14 cellular contexts compared by ENCODE assay signal in the genomic region with DNA sequence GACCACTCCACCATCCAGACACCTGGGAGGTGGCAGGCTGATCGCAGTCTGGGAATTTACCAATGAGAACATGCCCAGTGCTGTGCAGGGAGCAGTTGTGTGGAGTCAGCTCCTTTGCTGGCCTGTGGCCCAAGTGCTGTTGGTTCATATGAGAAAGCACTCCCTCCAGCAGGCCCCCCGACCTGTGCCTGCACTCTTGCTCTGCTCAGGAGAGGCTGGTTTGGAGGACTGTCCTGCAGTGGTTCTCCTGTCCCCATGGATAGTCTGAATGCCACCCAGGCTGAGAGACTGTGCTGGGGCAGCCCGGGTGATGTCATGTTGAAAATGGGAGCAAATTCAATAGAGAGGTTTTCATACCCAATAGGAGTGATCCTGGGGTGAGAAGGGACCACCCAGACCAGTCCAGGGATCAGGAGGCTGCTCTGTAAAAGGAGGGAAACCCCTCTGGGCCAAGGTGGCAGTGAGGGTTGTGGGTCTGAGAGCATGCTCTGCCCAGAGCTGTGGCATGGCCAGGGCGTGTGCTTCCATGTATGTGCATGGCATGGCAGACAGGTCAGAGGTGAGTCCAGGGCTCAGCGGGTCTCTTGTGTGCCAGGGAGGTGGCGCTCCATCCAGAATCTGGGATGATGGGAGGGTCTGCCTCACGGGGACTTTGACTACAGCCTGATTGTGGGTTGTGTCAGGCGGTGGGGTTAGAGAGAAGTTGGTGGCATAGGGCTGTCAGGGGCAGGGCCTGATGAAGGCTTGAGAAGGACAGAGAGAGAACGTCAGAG. TPM values are rescaled to one million over a fixed set of nuclear protein-coding genes. Genes with fewer than 3 reads are reported as not detected.
DNase-seq lines count a peak whose midpoint lies in the region; TF ChIP-seq lines count a peak whose summit lies in the region.
"Had no signal": no experiment of that assay in that cellular context is flagged by ENCODE, and none has a peak within 500 bp of the region (broad histone marks: within the 10 kb centered on the region; RNA-seq: fewer than 3 reads in every experiment).

No MANE protein-coding gene starts in this region.

- H4K5ac ChIP-seq in mesendoderm (ENCODE audit: low read length) = no peak overlapping the region

- no peak overlapping the region for H3K4me3 ChIP-seq in neuronal stem cell (ENCODE audit: low read length in 2 of 2)
- H3K4me3 ChIP-seq in suprapubic skin = no peak overlapping the region
- no peak overlapping the region for H3K4me3 ChIP-seq in mesendoderm (ENCODE audit: low read length)
- H3K4me3 ChIP-seq: BLaER1 treated with 17β-estradiol and CSF1 and Interleukin-3, amounts not matched to agents 10 nM and 100 nM had no signal

- no peak overlapping the region for H3K4me2 ChIP-seq in neuronal stem cell (ENCODE audit: insufficient read depth, low read length, poor library complexity, severe bottlenecking)
- no peak overlapping the region for H3K4me2 ChIP-seq in mesendoderm (ENCODE audit: low read length)
- H3K4me2 ChIP-seq: BLaER1 treated with 17β-estradiol and CSF1 and Interleukin-3, amounts not matched to agents 10 nM and 100 nM had no signal

- H2BK120ac ChIP-seq in neuronal stem cell (ENCODE audit: low read depth, low read length) = no peak overlapping the region
- no peak overlapping the region for H2BK120ac ChIP-seq in mesendoderm (ENCODE audit: low read depth, low read length)

- no CpG with 5 or more reads among the region's 9 CpGs for WGBS in neuronal stem cell (ENCODE audit: extremely low coverage in 2 of 2, insufficient read length in 2 of 2, insufficient replicate concordance in 1 of 2), 2 donors
- 85% methylated on average over 9 of the region's 9 CpGs for WGBS in suprapubic skin
- no CpG with 5 or more reads among the region's 9 CpGs for WGBS in mesendoderm (ENCODE audit: extremely low coverage, insufficient coverage, low lambda C conversion rate)

- H3K4me3 Mint-ChIP-seq in activated T-cell treated with anti-CD3 and anti-CD28 coated beads, Interleukin-2, amount 50 U/mL, for 24 hours = no peak overlapping the region
- H3K4me3 Mint-ChIP-seq in glutamatergic neuron (ENCODE audit: unreplicated experiment) = peak overlapping the region; percentile 57
- H3K4me3 Mint-ChIP-seq: CD4-positive, CD25-positive, alpha-beta regulatory T cell; HFFc6 had no signal

- H3K27ac Mint-ChIP-seq in activated T-cell treated with anti-CD3 and anti-CD28 coated beads, Interleukin-2, amount 50 U/mL, for 24 hours = no peak overlapping the region
- peak overlapping the region; percentile 22 for H3K27ac Mint-ChIP-seq in glutamatergic neuron (ENCODE audit: unreplicated experiment)
- H3K27ac Mint-ChIP-seq: CD4-positive, CD25-positive, alpha-beta regulatory T cell; HFFc6 had no signal

- H3K14ac ChIP-seq in neuronal stem cell (ENCODE audit: low read length) = no peak overlapping the region

- no peak overlapping the region for H2BK5ac ChIP-seq in neuronal stem cell (ENCODE audit: low read length)
- no peak overlapping the region for H2BK5ac ChIP-seq in mesendoderm (ENCODE audit: low read length)

- H3K36me3 Mint-ChIP-seq in activated T-cell treated with anti-CD3 and anti-CD28 coated beads, Interleukin-2, amount 50 U/mL, for 24 hours (ENCODE audit: low read depth) = no peaks in the 10 kb centered on the region
- H3K36me3 Mint-ChIP-seq in glutamatergic neuron (ENCODE audit: unreplicated experiment) = no peaks in the 10 kb centered on the region
- H3K36me3 Mint-ChIP-seq: CD4-positive, CD25-positive, alpha-beta regulatory T cell had no signal

- no peaks in the 10 kb centered on the region for H3K36me3 ChIP-seq in neuronal stem cell (replicated peaks in 1 of 2; ENCODE audit: control insufficient read depth in 2 of 2, insufficient read depth in 2 of 2, low read length in 2 of 2)
- no peaks in the 10 kb centered on the region for H3K36me3 ChIP-seq in suprapubic skin
- H3K36me3 ChIP-seq in mesendoderm (ENCODE audit: control insufficient read depth, insufficient read depth, low read length) = no peaks in the 10 kb centered on the region
- H3K36me3 ChIP-seq: BLaER1 treated with 17β-estradiol and CSF1 and Interleukin-3, amounts not matched to agents 10 nM and 100 nM had no signal

- no peak overlapping the region for H4K91ac ChIP-seq in neuronal stem cell (ENCODE audit: low read depth, low read length, poor library complexity)

- H3K4me1 Mint-ChIP-seq in activated T-cell treated with anti-CD3 and anti-CD28 coated beads, Interleukin-2, amount 50 U/mL, for 24 hours (ENCODE audit: low read depth) = no peaks in the 10 kb centered on the region
- H3K4me1 Mint-ChIP-seq in glutamatergic neuron (ENCODE audit: low read depth, unreplicated experiment) = peaks cover 56% of the 10 kb centered on the region
- H3K4me1 Mint-ChIP-seq: CD4-positive, CD25-positive, alpha-beta regulatory T cell had no signal

- H3K4me1 ChIP-seq in neuronal stem cell (ENCODE audit: control insufficient read depth in 2 of 2, insufficient read depth in 1 of 2, low read depth in 1 of 2, low read length in 2 of 2) (peaks cover 0 to 12% of the 10 kb centered on the region in 2 donors), suprapubic skin (no peaks in the 10 kb centered on the region), mesendoderm (ENCODE audit: control insufficient read depth, low read depth, low read length) (peaks cover 6% of the 10 kb centered on the region)

- H2BK12ac ChIP-seq in neuronal stem cell (ENCODE audit: low read length) = peak overlapping the region; percentile 68

- H2BK15ac ChIP-seq in neuronal stem cell (ENCODE audit: low read length) (no peak overlapping the region), mesendoderm (replicated peaks; ENCODE audit: low read depth) (no peak overlapping the region)

- no peak overlapping the region for H3K23ac ChIP-seq in neuronal stem cell (ENCODE audit: low read depth, low read length, poor library complexity)
- H3K23ac ChIP-seq in mesendoderm (ENCODE audit: low read length) = no peak overlapping the region

- H4K8ac ChIP-seq in neuronal stem cell (ENCODE audit: low read depth, low read length) (no peak overlapping the region), mesendoderm (ENCODE audit: low read depth, low read length) (no peak overlapping the region)

- H3K9ac ChIP-seq in neuronal stem cell (ENCODE audit: low read depth, low read length, poor library complexity) (no peak overlapping the region), mesendoderm (ENCODE audit: low read length) (no peak overlapping the region)
- H3K9ac ChIP-seq: BLaER1 treated with 17β-estradiol and CSF1 and Interleukin-3, amounts not matched to agents 10 nM and 100 nM had no signal

- no peaks in the 10 kb centered on the region for H3K79me2 ChIP-seq in mesendoderm (ENCODE audit: control insufficient read depth, insufficient read depth, low read length)

- no peak overlapping the region for H2AK5ac ChIP-seq in neuronal stem cell (ENCODE audit: low read depth, low read length)
- H2AK5ac ChIP-seq in mesendoderm (ENCODE audit: low read length) = no peak overlapping the region

- no peaks in the 10 kb centered on the region for H3K27me3 Mint-ChIP-seq in activated T-cell treated with anti-CD3 and anti-CD28 coated beads, Interleukin-2, amount 50 U/mL, for 24 hours
- peaks cover 6% of the 10 kb centered on the region for H3K27me3 Mint-ChIP-seq in glutamatergic neuron (ENCODE audit: unreplicated experiment)
- H3K27me3 Mint-ChIP-seq: CD4-positive, CD25-positive, alpha-beta regulatory T cell had no signal

- H3K27me3 ChIP-seq in neuronal stem cell (ENCODE audit: control insufficient read depth in 3 of 3, insufficient read depth in 3 of 3, low read depth in 1 of 3, low read length in 3 of 3) = no peaks in the 10 kb centered on the region
- no peaks in the 10 kb centered on the region for H3K27me3 ChIP-seq in suprapubic skin
- H3K27me3 ChIP-seq in mesendoderm (ENCODE audit: insufficient read depth, low read length, poor library complexity) = no peaks in the 10 kb centered on the region
- H3K27me3 ChIP-seq: BLaER1 treated with 17β-estradiol and CSF1 and Interleukin-3, amounts not matched to agents 10 nM and 100 nM had no signal

- TF ChIP-seq POLR2A in suprapubic skin (IDR thresholded peaks at IDR 0.05) = no peak

- no peak overlapping the region for H3K56ac ChIP-seq in mesendoderm (ENCODE audit: low read length)

- H3K18ac ChIP-seq in neuronal stem cell (ENCODE audit: low read length) (no peak overlapping the region), mesendoderm (ENCODE audit: low read length) (no peak overlapping the region)

- no peaks in the 10 kb centered on the region for H3K9me3 Mint-ChIP-seq in activated T-cell treated with anti-CD3 and anti-CD28 coated beads, Interleukin-2, amount 50 U/mL, for 24 hours
- peaks cover 11% of the 10 kb centered on the region for H3K9me3 Mint-ChIP-seq in glutamatergic neuron (ENCODE audit: unreplicated experiment)
- H3K9me3 Mint-ChIP-seq: HFFc6 had no signal

- H2AFZ ChIP-seq in neuronal stem cell (ENCODE audit: low read length) = no peak overlapping the region

- TF ChIP-seq EP300 in suprapubic skin (IDR thresholded peaks at IDR 0.05) = no peak

- H3K27ac ChIP-seq in neuronal stem cell (replicated peaks; ENCODE audit: low read length) = no peak overlapping the region
- no peak overlapping the region for H3K27ac ChIP-seq in suprapubic skin
- H3K27ac ChIP-seq in mesendoderm (ENCODE audit: low read depth, low read length) = no peak overlapping the region
- H3K27ac ChIP-seq: BLaER1 treated with 17β-estradiol and CSF1 and Interleukin-3, amounts not matched to agents 10 nM and 100 nM had no signal

- H3K79me1 ChIP-seq in neuronal stem cell (ENCODE audit: low read depth, low read length) (no peaks in the 10 kb centered on the region), mesendoderm (ENCODE audit: low read length) (no peaks in the 10 kb centered on the region)

- TF ChIP-seq CTCF in glutamatergic neuron (IDR thresholded peaks at IDR 0.05; ENCODE audit: partially characterized antibody, unreplicated experiment) (no peak), suprapubic skin (IDR thresholded peaks at IDR 0.05) (no peak)

- DNase-seq in activated T-cell treated with anti-CD3 and anti-CD28 coated beads, Interleukin-2, amount 50 U/mL, for 24 hours = peak; percentile 12
- no peak for DNase-seq in activated T-cell treated with anti-CD3 and anti-CD28 coated beads, Interleukin-2, amount 50 U/mL, for 48 hours
- peak; percentile 13 for DNase-seq in glutamatergic neuron
- DNase-seq in neuronal stem cell (ENCODE audit: low spot score) = no peak
- peak; percentile 38 to 54 for DNase-seq in suprapubic skin (ENCODE audit: low spot score in 2 of 2)
- no peak for DNase-seq in mucosa of gallbladder (ENCODE audit: low spot score)
- DNase-seq in mesendoderm = no peak
- DNase-seq: 8988T; CD4-positive, CD25-positive, alpha-beta regulatory T cell; DMS53; GF-D8; HCEC 1CT; HFFc6 had no signal

- H3K4ac ChIP-seq in neuronal stem cell (ENCODE audit: low read length) (no peak overlapping the region), mesendoderm (ENCODE audit: low read depth, low read length) (no peak overlapping the region)

- H3K9me3 ChIP-seq in neuronal stem cell (replicated peaks in 1 of 2; ENCODE audit: control insufficient read depth in 2 of 2, insufficient read depth in 1 of 2, low read depth in 1 of 2, low read length in 2 of 2) (no peaks in the 10 kb centered on the region), suprapubic skin (no peaks in the 10 kb centered on the region)
- H3K9me3 ChIP-seq: BLaER1 treated with 17β-estradiol and CSF1 and Interleukin-3, amounts not matched to agents 10 nM and 100 nM had no signal

RNA-seq across cellular contexts. Expression of a gene that starts 12.8 kb away (rescaled TPM):
- total RNA-seq in glutamatergic neuron (ENCODE audit: unreplicated experiment) (51.9 TPM), suprapubic skin (under 1 TPM; 0.15 to 0.72 (median 0.26) TPM), mucosa of gallbladder (1.5 TPM)
- 5.1 TPM for polyA plus RNA-seq in neuronal stem cell (2013, experiment 1 of 2)
- 4.8 TPM for polyA plus RNA-seq in neuronal stem cell (2013, experiment 2 of 2)
- polyA plus RNA-seq in mesendoderm (2013, experiment 1 of 2) = 9.6 TPM
- 10.0 TPM for polyA plus RNA-seq in mesendoderm (2013, experiment 2 of 2)
- total RNA-seq: CD4-positive, CD25-positive, alpha-beta regulatory T cell had no signal
- polyA plus RNA-seq: CD4-positive, CD25-positive, alpha-beta regulatory T cell had no signal

Comparison
In these comparisons a context has a peak if more than half of its experiments do, and no peak if none do; other contexts are left out.
1. DNase-seq: peak in activated T-cell treated with anti-CD3 and anti-CD28 coated beads, Interleukin-2, amount 50 U/mL, for 24 hours (single experiment), glutamatergic neuron (single experiment) and suprapubic skin (2 of 2); none in activated T-cell treated with anti-CD3 and anti-CD28 coated beads, Interleukin-2, amount 50 U/mL, for 48 hours (0 of 2), neuronal stem cell (single experiment), mucosa of gallbladder (single experiment) and mesendoderm (single experiment).
2. RNA of a gene that starts 12.8 kb away (total RNA-seq): 51.9 TPM in glutamatergic neuron (single experiment); 1.5 TPM in mucosa of gallbladder (single experiment) and 0.15 to 0.72 TPM in suprapubic skin; every median in the first group is over 10 times any median in the second.